ENCODE assay signal across 8 cellular contexts in the genomic region with DNA sequence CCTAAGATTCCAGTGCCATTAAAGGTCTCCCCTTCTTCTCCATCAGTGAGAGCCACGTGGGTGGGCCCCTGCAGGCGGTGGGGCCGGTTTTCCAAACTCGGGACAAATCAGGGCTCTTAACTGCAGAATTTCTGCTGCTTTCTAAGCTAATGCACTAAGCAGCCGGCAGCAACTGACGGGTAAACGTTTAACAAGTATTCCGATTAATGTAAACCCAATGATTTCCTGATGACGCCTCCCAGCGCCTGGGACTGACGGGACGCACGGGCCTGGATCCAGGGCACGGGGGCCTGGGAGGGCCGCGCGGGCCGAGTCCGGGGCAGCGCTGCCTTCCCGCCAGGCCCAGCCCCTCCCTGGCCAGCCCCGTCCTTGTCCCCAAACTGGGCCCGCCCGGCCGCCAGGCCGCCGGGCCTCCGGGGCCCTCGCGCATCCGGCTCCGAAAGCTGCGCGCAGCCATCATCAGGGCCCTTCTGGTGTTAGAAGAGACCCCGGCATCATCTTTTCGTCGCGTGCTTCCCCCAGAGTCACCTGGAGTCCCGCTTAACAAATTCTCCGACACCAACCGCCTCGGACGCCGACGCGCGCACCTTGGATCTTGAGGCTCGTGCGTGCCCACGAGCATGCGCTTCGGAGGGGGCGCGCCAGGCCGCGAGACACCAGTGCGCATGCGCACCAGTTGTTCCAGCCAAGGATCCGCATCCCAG. TPM values are rescaled to one million over a fixed set of nuclear protein-coding genes. Genes with fewer than 3 reads are reported as not detected.
DNase-seq lines count a peak whose midpoint lies in the region; ATAC-seq and TF ChIP-seq lines count a peak whose summit lies in the region.

MLH3 (minus strand) TSS at position 616 of the 704 bp plus-strand sequence. CDS start 1,812 bp downstream, outside the sequence.

- peak; percentile 73 for DNase-seq in 8988T
- DNase-seq in NCI-H460 (ENCODE audit: extremely low read depth, low read depth), result peak; percentile 71
- peak; percentile 79 to 82 for DNase-seq in activated CD4-positive, alpha-beta T cell treated with anti-CD3 and anti-CD28 coated beads for 4 hours
- peak; percentile 80 for DNase-seq in choroid plexus epithelial cell (ENCODE audit: low read depth)
- DNase-seq in kidney glomerular epithelial cell (lab: John Stamatoyannopoulos, UW), result peak; percentile 66
- peak; percentile 58 to 65 for DNase-seq in stimulated activated CD4-positive, alpha-beta T cell treated with anti-CD3 and anti-CD28 coated beads, Interleukin-15, amount 100 ng/mL, for 48 hours (ENCODE audit: low read depth in 2 of 2)

- ATAC-seq in GM18868 (IDR thresholded peaks at IDR 0.05; ENCODE audit: unreplicated experiment) (peak; percentile 67), HG03342 (IDR thresholded peaks at IDR 0.05; ENCODE audit: unreplicated experiment) (peak; percentile 61)

- TF ChIP-seq CTCF in choroid plexus epithelial cell (conservative IDR thresholded peaks at IDR 0.05; ENCODE audit: low read depth, low read length), result no peak

- peak within 1 kb of the TSS; percentile 71 for H3K4me3 ChIP-seq in choroid plexus epithelial cell (ENCODE audit: low read depth, low read length)

RNA-seq across cellular contexts. Expression of gene MLH3, which starts in this region (rescaled TPM):
- 13.2 and 18.3 TPM in 2 replicates for total RNA-seq in NCI-H460 (2014; rRNA removed; shearing (Covaris generic))
- polyA plus RNA-seq in NCI-H460 (2014; cell fraction: nucleus; rRNA removed), result 11.1 and 23.3 TPM in 2 replicates

Comparison
In these comparisons a context has a peak if more than half of its experiments do, and no peak if none do; other contexts are left out.
1. Peak in every context shown above with its lines: DNase-seq, ATAC-seq and H3K4me3 ChIP-seq.